Comparison of ENCODE assay signal across 31 cellular contexts in the genomic region with DNA sequence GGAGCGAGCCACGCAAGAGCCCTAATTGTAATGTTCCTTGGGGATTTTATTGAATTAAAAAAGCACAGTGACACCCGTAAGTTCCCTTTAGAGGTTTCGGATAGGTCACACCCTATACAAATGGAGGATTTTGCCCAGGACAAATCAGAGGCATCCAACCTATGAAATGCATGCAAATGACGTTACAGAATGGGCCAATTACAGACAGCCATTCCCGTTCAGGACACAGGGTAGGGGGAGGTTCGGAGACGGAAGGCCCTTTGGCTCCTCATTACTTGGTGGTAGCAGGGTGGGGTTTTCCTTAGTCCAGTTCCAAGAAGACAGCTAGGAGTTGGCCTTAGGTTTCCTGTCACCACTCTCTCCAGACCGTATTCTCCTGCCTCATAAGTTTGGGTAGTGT.
"Had no signal": no experiment of that assay in that cellular context is flagged by ENCODE, and none has a peak within 500 bp of the region (broad histone marks: within the 10 kb centered on the region; RNA-seq: fewer than 3 reads in every experiment).

No MANE protein-coding gene starts in this region.

- H3K4me1 Mint-ChIP-seq: activated CD4-positive, alpha-beta T cell treated with anti-CD3 and anti-CD28 coated beads for 36 hours; activated CD4-positive, alpha-beta T cell treated with anti-CD3 and anti-CD28 coated beads, Interleukin-2, amount 10 ng/mL, durations not matched to agents 24 days and 14 days; activated CD8-positive, alpha-beta memory T cell treated with anti-CD3 and anti-CD28 coated beads, Interleukin-2, amount 10 ng/mL, durations not matched to agents 7 days and 5 days; activated naive CD4-positive, alpha-beta T cell treated with anti-CD3 and anti-CD28 coated beads, Interleukin-2, amount 10 ng/mL, durations not matched to agents 7 days and 5 days; activated naive CD8-positive, alpha-beta T cell treated with anti-CD3 and anti-CD28 coated beads, Interleukin-2, amount 10 ng/mL, durations not matched to agents 7 days and 5 days; central memory CD8-positive, alpha-beta T cell; T-helper 17 cell had no signal

- H3K27ac ChIP-seq: brain microvascular endothelial cell, esophagus muscularis mucosa, gastroesophageal sphincter, WERI-Rb-1 had no signal

- H3K4me3 ChIP-seq: esophagus muscularis mucosa, gastroesophageal sphincter had no signal

- H3K27ac Mint-ChIP-seq: activated CD4-positive, alpha-beta memory T cell treated with anti-CD3 and anti-CD28 coated beads for 36 hours; activated CD4-positive, alpha-beta T cell treated with anti-CD3 and anti-CD28 coated beads for 36 hours; activated CD4-positive, alpha-beta T cell treated with anti-CD3 and anti-CD28 coated beads, Interleukin-2, amount 10 ng/mL, durations not matched to agents 24 days and 14 days; activated CD8-positive, alpha-beta memory T cell treated with anti-CD3 and anti-CD28 coated beads, Interleukin-2, amount 10 ng/mL, durations not matched to agents 7 days and 5 days; activated CD8-positive, alpha-beta T cell treated with anti-CD3 and anti-CD28 coated beads, Interleukin-2, amount 10 ng/mL, durations not matched to agents 7 days and 5 days; activated naive CD4-positive, alpha-beta T cell treated with anti-CD3 and anti-CD28 coated beads, Interleukin-2, amount 10 ng/mL, durations not matched to agents 7 days and 5 days; activated naive CD4-positive, alpha-beta T cell treated with anti-CD3 and anti-CD28 coated beads, Interleukin-2, amount 50 U/mL, for 72 hours; activated naive CD8-positive, alpha-beta T cell treated with anti-CD3 and anti-CD28 coated beads, Interleukin-2, amount 10 ng/mL, durations not matched to agents 7 days and 5 days; activated T-helper 1 cell treated with anti-CD3 and anti-CD28 coated beads, Interleukin-12 subunit alpha, Interleukin-12 subunit beta, Interleukin-2, Interleukin-4 antibody, amounts not matched to agents 30 ng/mL and 10 ng/mL and 1 ng/mL, durations not matched to agents 14 hours and 24 hours and 36 hours; activated T-helper 2 cell treated with anti-CD3 and anti-CD28 coated beads, Interferon-gamma antibody, Interleukin-2, Interleukin-4, amounts not matched to agents 10 μg/mL and 5 μg/mL and 100 μg/mL, durations not matched to agents 14 hours and 24 hours and 36 hours; effector memory CD8-positive, alpha-beta T cell; T-helper 17 cell; T-helper 2 cell treated with Interferon-gamma antibody and Interleukin-4, amounts not matched to agents 5 μg/mL and 100 μg/mL, for 36 hours had no signal

- ATAC-seq: activated CD4-positive, alpha-beta T cell treated with anti-CD3 and anti-CD28 coated beads for 36 hours; activated CD8-positive, alpha-beta memory T cell treated with anti-CD3 and anti-CD28 coated beads, Interleukin-2, amount 10 ng/mL, durations not matched to agents 7 days and 5 days; activated CD8-positive, alpha-beta T cell treated with anti-CD3 and anti-CD28 coated beads, Interleukin-2, amount 10 ng/mL, durations not matched to agents 7 days and 5 days; activated naive CD4-positive, alpha-beta T cell treated with anti-CD3 and anti-CD28 coated beads, Interleukin-2, amount 50 U/mL, for 72 hours; effector memory CD8-positive, alpha-beta T cell; gastroesophageal sphincter; T-helper 17 cell had no signal

- H3K9me3 Mint-ChIP-seq: activated CD4-positive, alpha-beta T cell treated with anti-CD3 and anti-CD28 coated beads, Interleukin-2, amount 10 ng/mL, durations not matched to agents 24 days and 14 days had no signal

- H3K27me3 ChIP-seq: brain microvascular endothelial cell, esophagus muscularis mucosa, gastroesophageal sphincter had no signal

- H3K27me3 Mint-ChIP-seq: activated CD4-positive, alpha-beta memory T cell treated with anti-CD3 and anti-CD28 coated beads for 36 hours; activated CD4-positive, alpha-beta T cell treated with anti-CD3 and anti-CD28 coated beads for 36 hours; activated CD4-positive, alpha-beta T cell treated with anti-CD3 and anti-CD28 coated beads, Interleukin-2, amount 10 ng/mL, durations not matched to agents 24 days and 14 days; activated CD8-positive, alpha-beta memory T cell treated with anti-CD3 and anti-CD28 coated beads, Interleukin-2, amount 10 ng/mL, durations not matched to agents 7 days and 5 days; activated naive CD4-positive, alpha-beta T cell treated with anti-CD3 and anti-CD28 coated beads, Interleukin-2, amount 10 ng/mL, durations not matched to agents 7 days and 5 days; activated naive CD8-positive, alpha-beta T cell treated with anti-CD3 and anti-CD28 coated beads, Interleukin-2, amount 10 ng/mL, durations not matched to agents 7 days and 5 days; central memory CD8-positive, alpha-beta T cell; effector memory CD8-positive, alpha-beta T cell; T-helper 17 cell had no signal

- H3K4me1 ChIP-seq: esophagus muscularis mucosa, gastroesophageal sphincter had no signal

- H3K4me3 Mint-ChIP-seq: activated CD4-positive, alpha-beta memory T cell treated with anti-CD3 and anti-CD28 coated beads for 36 hours; activated CD4-positive, alpha-beta T cell treated with anti-CD3 and anti-CD28 coated beads for 36 hours; activated CD4-positive, alpha-beta T cell treated with anti-CD3 and anti-CD28 coated beads, Interleukin-2, amount 10 ng/mL, durations not matched to agents 24 days and 14 days; activated CD8-positive, alpha-beta memory T cell treated with anti-CD3 and anti-CD28 coated beads, Interleukin-2, amount 10 ng/mL, durations not matched to agents 7 days and 5 days; activated CD8-positive, alpha-beta T cell treated with anti-CD3 and anti-CD28 coated beads, Interleukin-2, amount 10 ng/mL, durations not matched to agents 7 days and 5 days; activated naive CD4-positive, alpha-beta T cell treated with anti-CD3 and anti-CD28 coated beads, Interleukin-2, amount 10 ng/mL, durations not matched to agents 7 days and 5 days; activated naive CD8-positive, alpha-beta T cell treated with anti-CD3 and anti-CD28 coated beads, Interleukin-2, amount 10 ng/mL, durations not matched to agents 7 days and 5 days; activated T-helper 1 cell treated with anti-CD3 and anti-CD28 coated beads, Interleukin-12 subunit alpha, Interleukin-12 subunit beta, Interleukin-2, Interleukin-4 antibody, amounts not matched to agents 30 ng/mL and 10 ng/mL and 1 ng/mL, durations not matched to agents 14 hours and 24 hours and 36 hours; central memory CD8-positive, alpha-beta T cell; effector memory CD8-positive, alpha-beta T cell; T-helper 17 cell; T-helper 2 cell treated with Interferon-gamma antibody and Interleukin-4, amounts not matched to agents 5 μg/mL and 100 μg/mL, for 36 hours had no signal

- DNase-seq: activated CD4-positive, alpha-beta memory T cell treated with anti-CD3 and anti-CD28 coated beads for 36 hours; activated CD4-positive, alpha-beta T cell treated with anti-CD3 and anti-CD28 coated beads for 36 hours; activated CD4-positive, alpha-beta T cell treated with anti-CD3 and anti-CD28 coated beads, Interleukin-2, amount 10 ng/mL, durations not matched to agents 24 days and 14 days; activated CD4-positive, CD25-positive, alpha-beta regulatory T cell; activated CD4-positive, CD25-positive, alpha-beta regulatory T cell treated with anti-CD3 and anti-CD28 coated beads, Interleukin-2, amount 50 U/mL, for 72 hours; activated CD8-positive, alpha-beta memory T cell treated with anti-CD3 and anti-CD28 coated beads, Interleukin-2, amount 10 ng/mL, durations not matched to agents 7 days and 5 days; activated CD8-positive, alpha-beta memory T cell treated with anti-CD3 and anti-CD28 coated beads, Interleukin-2, amount 50 U/mL, for 4 hours; activated CD8-positive, alpha-beta T cell treated with anti-CD3 and anti-CD28 coated beads, Interleukin-2, amount 10 ng/mL, durations not matched to agents 7 days and 5 days; activated effector memory CD4-positive, alpha-beta T cell treated with anti-CD3 and anti-CD28 coated beads, Interleukin-2, amount 50 U/mL, for 16 hours; activated naive CD4-positive, alpha-beta T cell treated with anti-CD3 and anti-CD28 coated beads, Interleukin-2, amount 10 ng/mL, durations not matched to agents 7 days and 5 days; activated naive CD8-positive, alpha-beta T cell treated with anti-CD3 and anti-CD28 coated beads, Interleukin-2, amount 10 ng/mL, durations not matched to agents 7 days and 5 days; activated T-cell treated with anti-CD3 and anti-CD28 coated beads, Interleukin-2, amount 50 U/mL, for 1 hour; activated T-cell treated with anti-CD3 and anti-CD28 coated beads, Interleukin-2, amount 50 U/mL, for 48 hours; brain microvascular endothelial cell; cortex of kidney; dermis blood vessel endothelial cell; effector CD4-positive, alpha-beta T cell; effector memory CD8-positive, alpha-beta T cell; erythroblast; foreskin melanocyte; T-helper 1 cell; T-helper 17 cell; T1000; WERI-Rb-1 had no signal

- H3K36me3 ChIP-seq: brain microvascular endothelial cell, esophagus muscularis mucosa, gastroesophageal sphincter, WERI-Rb-1 had no signal

- H3K36me3 Mint-ChIP-seq: activated CD4-positive, alpha-beta memory T cell treated with anti-CD3 and anti-CD28 coated beads for 36 hours; activated CD8-positive, alpha-beta memory T cell treated with anti-CD3 and anti-CD28 coated beads, Interleukin-2, amount 10 ng/mL, durations not matched to agents 7 days and 5 days; activated naive CD4-positive, alpha-beta T cell treated with anti-CD3 and anti-CD28 coated beads, Interleukin-2, amount 10 ng/mL, durations not matched to agents 7 days and 5 days; activated naive CD4-positive, alpha-beta T cell treated with anti-CD3 and anti-CD28 coated beads, Interleukin-2, amount 50 U/mL, for 72 hours; activated naive CD8-positive, alpha-beta T cell treated with anti-CD3 and anti-CD28 coated beads, Interleukin-2, amount 10 ng/mL, durations not matched to agents 7 days and 5 days had no signal
